Comparison of ENCODE assay signal across 14 cellular contexts in genomic region chr13:75452564-75452963, GRCh38. TPM values are rescaled to one million over a fixed set of nuclear protein-coding genes. Genes with fewer than 3 reads are reported as not detected.
DNase-seq lines count a peak whose midpoint lies in the region; ATAC-seq, FAIRE-seq and TF ChIP-seq lines count a peak whose summit lies in the region.
"Had no signal": no experiment of that assay in that cellular context is flagged by ENCODE, and none has a peak within 500 bp of the region (broad histone marks: within the 10 kb centered on the region; RNA-seq: fewer than 3 reads in every experiment).

No MANE protein-coding gene starts in this region.

- TF ChIP-seq CTCF in body of pancreas (IDR thresholded peaks at IDR 0.05) = no peak

- TF ChIP-seq POLR2A in H54 (IDR thresholded peaks at IDR 0.05; ENCODE audit: low read depth, low read length) (no peak), body of pancreas (IDR thresholded peaks at IDR 0.05) (no peak)

- no peaks in the 10 kb centered on the region for H3K36me3 Mint-ChIP-seq in activated CD4-positive, alpha-beta T cell treated with anti-CD3 and anti-CD28 coated beads, Interleukin-2, amount 10 ng/mL, durations not matched to agents 7 days and 5 days (ENCODE audit: low read depth)
- H3K36me3 Mint-ChIP-seq: stimulated activated effector memory CD8-positive, alpha-beta T cell treated with anti-CD3 and anti-CD28 coated beads, Interleukin-12 subunit alpha, Interleukin-12 subunit beta, amount 100 ng/mL, for 72 hours had no signal

- peak; percentile 92 for FAIRE-seq in H54 (lab: Jason Lieb, UNC)

- DNase-seq in H54 (ENCODE audit: insufficient read length, low spot score) (no peak), body of pancreas (no peak), right cardiac atrium (no peak), renal cortical epithelial cell (ENCODE audit: low read depth) (peak; percentile 76)
- DNase-seq in activated CD4-positive, alpha-beta T cell treated with anti-CD3 and anti-CD28 coated beads, Interleukin-2, amount 10 ng/mL, durations not matched to agents 7 days and 5 days = no peak
- DNase-seq in activated CD4-positive, alpha-beta T cell treated with anti-CD3 and anti-CD28 coated beads for 1 hour = no peak
- DNase-seq: activated naive CD4-positive, alpha-beta T cell treated with anti-CD3 and anti-CD28 coated beads for 36 hours; stimulated activated CD4-positive, alpha-beta T cell treated with anti-CD3 and anti-CD28 coated beads, Interleukin-4, amount 100 ng/mL, for 1 hour had no signal

- H3K9me3 ChIP-seq in body of pancreas = no peaks in the 10 kb centered on the region
- no peaks in the 10 kb centered on the region for H3K9me3 ChIP-seq in right cardiac atrium (ENCODE audit: control insufficient read depth, low read length)

- WGBS in body of pancreas, 2 donors = 38 to 42% methylated on average over 8 of the region's 8 CpGs
- 63% methylated on average over 8 of the region's 8 CpGs for WGBS in right cardiac atrium

- peaks cover 1% of the 10 kb centered on the region for H3K4me1 Mint-ChIP-seq in activated CD4-positive, alpha-beta T cell treated with anti-CD3 and anti-CD28 coated beads, Interleukin-2, amount 10 ng/mL, durations not matched to agents 7 days and 5 days
- H3K4me1 Mint-ChIP-seq: stimulated activated effector memory CD8-positive, alpha-beta T cell treated with anti-CD3 and anti-CD28 coated beads, Interleukin-12 subunit alpha, Interleukin-12 subunit beta, amount 100 ng/mL, for 72 hours had no signal

- peak overlapping the region in 3 of 4 donors; percentile 44 to 62 (median 51) for H3K27ac ChIP-seq in body of pancreas
- H3K27ac ChIP-seq in right cardiac atrium (ENCODE audit: low read length) = no peak overlapping the region
- H3K27ac ChIP-seq: BLaER1 treated with 17β-estradiol and CSF1 and Interleukin-3, amounts not matched to agents 10 nM and 100 nM; epithelial cell of prostate; KMS-11 had no signal

- H3K27me3 Mint-ChIP-seq in activated CD4-positive, alpha-beta T cell treated with anti-CD3 and anti-CD28 coated beads, Interleukin-2, amount 10 ng/mL, durations not matched to agents 7 days and 5 days = peaks cover 6% of the 10 kb centered on the region

- H3K36me3 ChIP-seq in body of pancreas (replicated peaks in 1 of 2; ENCODE audit: insufficient read depth in 1 of 2, low read depth in 2 of 2) = no peaks in the 10 kb centered on the region

- CTCF ChIA-PET in activated CD4-positive, alpha-beta T cell treated with anti-CD3 and anti-CD28 coated beads, Interleukin-2, amount 10 ng/mL, durations not matched to agents 7 days and 5 days (lab: Charles Lee) = no interaction called here

- POLR2A ChIA-PET in activated CD4-positive, alpha-beta T cell treated with anti-CD3 and anti-CD28 coated beads, Interleukin-2, amount 10 ng/mL, durations not matched to agents 7 days and 5 days (lab: Charles Lee) = no interaction called here

- H3K4me3 ChIP-seq in body of pancreas = no peak overlapping the region
- peak overlapping the region; percentile 7 for H3K4me3 ChIP-seq in right cardiac atrium (ENCODE audit: low read length)
- H3K4me3 ChIP-seq: BLaER1 treated with 17β-estradiol and CSF1 and Interleukin-3, amounts not matched to agents 10 nM and 100 nM had no signal

- no peaks in the 10 kb centered on the region for H3K9me3 Mint-ChIP-seq in activated CD4-positive, alpha-beta T cell treated with anti-CD3 and anti-CD28 coated beads, Interleukin-2, amount 10 ng/mL, durations not matched to agents 7 days and 5 days
- H3K9me3 Mint-ChIP-seq: activated naive CD4-positive, alpha-beta T cell treated with anti-CD3 and anti-CD28 coated beads for 36 hours; stimulated activated effector memory CD8-positive, alpha-beta T cell treated with anti-CD3 and anti-CD28 coated beads, Interleukin-12 subunit alpha, Interleukin-12 subunit beta, amount 100 ng/mL, for 72 hours had no signal

- H3K27me3 ChIP-seq in body of pancreas (no peaks in the 10 kb centered on the region), right cardiac atrium (ENCODE audit: control insufficient read depth, insufficient read depth) (no peaks in the 10 kb centered on the region)
- H3K27me3 ChIP-seq: BLaER1 treated with 17β-estradiol and CSF1 and Interleukin-3, amounts not matched to agents 10 nM and 100 nM had no signal

- ATAC-seq in body of pancreas (peak; percentile 48), right cardiac atrium (no peak), HG02884 (IDR thresholded peaks at IDR 0.05; ENCODE audit: unreplicated experiment) (no peak), HG03521 (IDR thresholded peaks at IDR 0.05; ENCODE audit: unreplicated experiment) (no peak)
- ATAC-seq: stimulated activated effector memory CD8-positive, alpha-beta T cell treated with anti-CD3 and anti-CD28 coated beads, Interleukin-12 subunit alpha, Interleukin-12 subunit beta, amount 100 ng/mL, for 72 hours had no signal

- intact Hi-C loops in body of pancreas (cut with DNase I) (no loop called here), right cardiac atrium (cut with DNase I) (no loop called here)

- no peak overlapping the region for H3K27ac Mint-ChIP-seq in activated CD4-positive, alpha-beta T cell treated with anti-CD3 and anti-CD28 coated beads, Interleukin-2, amount 10 ng/mL, durations not matched to agents 7 days and 5 days
- H3K27ac Mint-ChIP-seq: activated naive CD4-positive, alpha-beta T cell treated with anti-CD3 and anti-CD28 coated beads for 36 hours; stimulated activated effector memory CD8-positive, alpha-beta T cell treated with anti-CD3 and anti-CD28 coated beads, Interleukin-12 subunit alpha, Interleukin-12 subunit beta, amount 100 ng/mL, for 72 hours had no signal

- H3K4me3 Mint-ChIP-seq in activated CD4-positive, alpha-beta T cell treated with anti-CD3 and anti-CD28 coated beads, Interleukin-2, amount 10 ng/mL, durations not matched to agents 7 days and 5 days = no peak overlapping the region
- H3K4me3 Mint-ChIP-seq: activated naive CD4-positive, alpha-beta T cell treated with anti-CD3 and anti-CD28 coated beads for 36 hours; stimulated activated effector memory CD8-positive, alpha-beta T cell treated with anti-CD3 and anti-CD28 coated beads, Interleukin-12 subunit alpha, Interleukin-12 subunit beta, amount 100 ng/mL, for 72 hours had no signal

- peaks cover 10% of the 10 kb centered on the region for H3K4me1 ChIP-seq in body of pancreas
- H3K4me1 ChIP-seq in right cardiac atrium (ENCODE audit: control insufficient read depth, insufficient read depth, low read length) = no peaks in the 10 kb centered on the region
- H3K4me1 ChIP-seq: BLaER1 treated with 17β-estradiol and CSF1 and Interleukin-3, amounts not matched to agents 10 nM and 100 nM had no signal

RNA-seq across cellular contexts. Expression of gene TBC1D4, which starts 29.4 kb away (rescaled TPM):
- total RNA-seq in body of pancreas (10 to 100 TPM; 28.3 to 29.7 TPM), right cardiac atrium (10 to 100 TPM; 51.2 to 69.4 (median 63.6) TPM), renal cortical epithelial cell (15.1 and 20.1 TPM in 2 replicates)
- 28.3 TPM for polyA plus RNA-seq in right cardiac atrium
- total RNA-seq in activated CD4-positive, alpha-beta T cell treated with anti-CD3 and anti-CD28 coated beads, Interleukin-2, amount 10 ng/mL, durations not matched to agents 7 days and 5 days = 10 to 100 TPM; 27.2 to 32.9 TPM
